Comparison of ENCODE assay signal across 8 cellular contexts in the genomic region with DNA sequence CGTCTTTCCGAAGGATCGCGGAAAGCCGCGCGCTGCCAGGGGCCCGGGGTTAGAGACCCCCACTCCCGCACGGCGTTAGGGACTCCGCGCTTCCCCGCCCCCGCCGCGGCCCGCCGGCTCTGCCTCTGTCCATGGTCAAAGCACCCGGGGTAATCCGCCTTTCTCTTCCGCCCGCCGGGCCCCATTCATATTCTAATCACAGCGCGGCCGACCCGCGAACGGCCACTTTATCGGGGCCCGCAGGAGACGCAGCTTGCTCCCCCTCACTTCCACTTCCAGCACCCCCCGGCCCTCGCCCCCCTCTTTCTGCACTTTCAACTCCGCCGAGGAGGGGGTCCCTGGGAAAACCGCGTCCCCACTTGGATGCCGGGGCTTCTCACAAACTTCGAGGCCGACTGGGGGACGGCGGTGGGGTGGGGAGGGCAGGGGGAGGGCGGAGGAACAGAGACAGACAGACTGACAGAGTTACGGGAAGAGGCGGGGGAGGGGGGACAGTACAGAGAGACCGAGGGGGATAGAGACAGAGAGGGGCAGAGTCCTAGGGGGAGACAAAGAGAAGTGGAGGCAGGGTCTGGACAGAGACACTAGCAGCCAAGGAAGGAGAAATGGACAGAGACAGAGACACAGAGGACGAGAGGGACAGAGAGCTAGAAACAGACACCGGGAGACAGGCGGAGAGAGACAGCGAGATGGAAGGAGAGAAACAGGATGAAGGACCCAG. TPM values are rescaled to one million over a fixed set of nuclear protein-coding genes. Genes with fewer than 3 reads are reported as not detected.
DNase-seq lines count a peak whose midpoint lies in the region; ATAC-seq and TF ChIP-seq lines count a peak whose summit lies in the region.

No MANE protein-coding gene starts in this region.

- H3K4me3 ChIP-seq in uterus = no peak overlapping the region

- no peak for TF ChIP-seq POLR2A in uterus (IDR thresholded peaks at IDR 0.05)
- TF ChIP-seq POLR2A in erythroblast (IDR thresholded peaks at IDR 0.05; ENCODE audit: low read length) = no peak

- H3K27me3 ChIP-seq in uterus = peaks cover 0 to 73% of the 10 kb centered on the region in 2 donors

- H3K27me3 Mint-ChIP-seq in endothelial cell (ENCODE audit: unreplicated experiment) = peaks cover 32% of the 10 kb centered on the region
- peaks cover 63% of the 10 kb centered on the region for H3K27me3 Mint-ChIP-seq in neural crest cell (ENCODE audit: low read depth)

- H3K9me3 Mint-ChIP-seq in endothelial cell (ENCODE audit: unreplicated experiment) (peaks cover 4% of the 10 kb centered on the region), neural crest cell (no peaks in the 10 kb centered on the region)

- H3K4me1 Mint-ChIP-seq in endothelial cell (ENCODE audit: unreplicated experiment) = peaks cover 19% of the 10 kb centered on the region
- H3K4me1 Mint-ChIP-seq in neural crest cell = peaks cover 37% of the 10 kb centered on the region

- ATAC-seq in GM19324 (IDR thresholded peaks at IDR 0.05; ENCODE audit: low FRiP score, unreplicated experiment) = no peak

- no peaks in the 10 kb centered on the region for H3K9me3 ChIP-seq in uterus

- H3K4me3 Mint-ChIP-seq in endothelial cell (ENCODE audit: unreplicated experiment) (peak overlapping the region; percentile 17), neural crest cell (peak overlapping the region; percentile 100)

- no peaks in the 10 kb centered on the region for H3K36me3 ChIP-seq in uterus

- DNase-seq in Daoy (ENCODE audit: low read depth) (peak; percentile 33), NCI-H146 treated with DMSO at 0.1 percent for 48 hours (lab: John Stamatoyannopoulos, UW; ENCODE audit: unreplicated experiment) (peak; percentile 25), endothelial cell (ENCODE audit: low spot score) (peak; percentile 69), neural crest cell (ENCODE audit: low read depth, low spot score) (peak; percentile 73), uterus (no peak), erythroblast (lab: John Stamatoyannopoulos, UW) (no peak), ureter (ENCODE audit: low spot score) (no peak)

- intact Hi-C loops in uterus (cut with DNase I; ENCODE audit: low total_unique reads) = no loop called here

- H3K36me3 Mint-ChIP-seq in endothelial cell (ENCODE audit: low read depth, unreplicated experiment) = peaks cover 3% of the 10 kb centered on the region
- no peaks in the 10 kb centered on the region for H3K36me3 Mint-ChIP-seq in neural crest cell (ENCODE audit: low read depth)

- H3K27ac Mint-ChIP-seq in endothelial cell (ENCODE audit: unreplicated experiment) (no peak overlapping the region), neural crest cell (ENCODE audit: unreplicated experiment) (peak overlapping the region; percentile 95)

- peaks cover 0 to 44% of the 10 kb centered on the region in 2 donors for H3K4me1 ChIP-seq in uterus

- no peak overlapping the region for H3K27ac ChIP-seq in uterus

- TF ChIP-seq CTCF in endothelial cell (IDR thresholded peaks at IDR 0.05; ENCODE audit: unreplicated experiment) (no peak), neural crest cell (conservative IDR thresholded peaks at IDR 0.05) (no peak), uterus (IDR thresholded peaks at IDR 0.05) (no peak)

RNA-seq across cellular contexts. Expression of gene RFX4, which starts 1.1 kb away (rescaled TPM):
- not detected in 2 replicates for total RNA-seq in Daoy (2014; rRNA removed; shearing (Covaris generic))
- not detected for total RNA-seq in endothelial cell (ENCODE audit: unreplicated experiment)
- 52.1 and 53.8 TPM in 2 replicates for total RNA-seq in neural crest cell
- total RNA-seq in uterus = not detected
- total RNA-seq in ureter = not detected

Comparison
In these comparisons a context has a peak if more than half of its experiments do, and no peak if none do; other contexts are left out.
1. DNase-seq: peak in Daoy (single experiment), NCI-H146 treated with DMSO at 0.1 percent for 48 hours (single experiment), endothelial cell (single experiment) and neural crest cell (single experiment); none in uterus (0 of 2), erythroblast (0 of 2) and ureter (single experiment).
2. RNA of gene RFX4, which starts 1.1 kb away (total RNA-seq): 52.1 to 53.8 TPM in neural crest cell; not detected in Daoy, not detected in endothelial cell (single experiment), not detected in uterus and not detected in ureter (single experiment); every median in the first group is over 10 times any median in the second.